Comparison of ENCODE assay signal across 23 cellular contexts in the genomic region with DNA sequence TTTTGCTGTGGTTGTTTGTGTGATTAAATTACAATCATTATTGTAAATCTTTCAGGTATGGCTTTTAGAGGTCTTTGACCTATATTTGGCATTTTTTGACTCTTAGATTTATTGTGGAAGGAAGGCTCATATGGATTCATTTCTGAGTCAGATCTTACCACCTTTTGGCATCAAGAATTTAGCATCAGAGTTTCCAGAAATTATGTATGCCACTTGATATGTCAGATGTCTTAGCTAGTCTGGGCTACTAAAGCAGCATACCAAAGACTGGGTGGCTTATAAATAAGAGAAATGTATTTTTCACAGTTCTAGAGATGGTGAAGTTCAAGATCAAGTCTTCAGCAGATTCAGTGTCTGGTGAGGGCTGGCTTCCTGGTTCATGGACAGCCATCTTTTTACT.
"Had no signal": no experiment of that assay in that cellular context is flagged by ENCODE, and none has a peak within 500 bp of the region (broad histone marks: within the 10 kb centered on the region; RNA-seq: fewer than 3 reads in every experiment).

No MANE protein-coding gene starts in this region.

- H3K27me3 Mint-ChIP-seq: dendritic cell treated with granulocyte-macrophage colony-stimulating factor and Interleukin-4, amounts not matched to agents 40 ng/mL and 50 ng/mL, for 4 days; effector memory CD8-positive, alpha-beta T cell had no signal

- H3K4me3 Mint-ChIP-seq: dendritic cell treated with granulocyte-macrophage colony-stimulating factor and Interleukin-4, amounts not matched to agents 40 ng/mL and 50 ng/mL, for 4 days; effector memory CD8-positive, alpha-beta T cell; endodermal cell; mesothelial cell of epicardium had no signal

- ATAC-seq: effector memory CD8-positive, alpha-beta T cell; esophagus mucosa; gastrocnemius medialis; heart right ventricle; left cardiac atrium; left lung; left ventricle myocardium superior; lower lobe of right lung; mucosa of descending colon had no signal

- H3K4me1 Mint-ChIP-seq: endodermal cell, mesothelial cell of epicardium had no signal

- DNase-seq: colonic mucosa; cortex of kidney; effector CD8-positive, alpha-beta T cell; effector memory CD8-positive, alpha-beta T cell; erythroblast; esophagus squamous epithelium; foreskin fibroblast; foreskin melanocyte; gastrocnemius medialis; glutamatergic neuron; head of caudate nucleus; heart right ventricle; hippocampal formation; left cardiac atrium; left lung; left ventricle myocardium superior; lower lobe of right lung; mesenchymal stem cell; mucosa of descending colon had no signal

- H3K27ac Mint-ChIP-seq: dendritic cell treated with granulocyte-macrophage colony-stimulating factor and Interleukin-4, amounts not matched to agents 40 ng/mL and 50 ng/mL, for 4 days; effector memory CD8-positive, alpha-beta T cell; endodermal cell; mesothelial cell of epicardium had no signal
